ENCODE assay signal across 9 cellular contexts in the genomic region with DNA sequence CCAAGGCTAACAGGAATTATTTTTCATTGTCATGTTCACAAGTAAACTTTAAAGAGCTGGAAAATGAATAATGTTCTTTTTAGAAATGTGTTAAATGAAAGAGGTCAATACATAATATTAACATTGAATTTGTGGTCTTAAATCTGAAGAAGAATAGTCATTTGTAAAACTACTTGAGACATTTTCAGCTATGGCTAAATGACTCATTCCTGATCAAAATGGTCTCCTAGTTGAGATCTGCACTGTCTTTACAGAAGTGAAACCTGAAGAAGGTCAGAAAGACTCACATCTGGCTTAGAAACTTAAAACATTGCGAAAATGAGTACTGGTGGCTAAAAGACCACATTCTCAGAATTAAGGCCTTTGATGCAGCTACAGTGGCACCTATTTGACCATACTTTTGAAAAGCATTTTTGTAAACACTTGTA. TPM values are rescaled to one million over a fixed set of nuclear protein-coding genes. Genes with fewer than 3 reads are reported as not detected.
DNase-seq lines count a peak whose midpoint lies in the region; ATAC-seq and TF ChIP-seq lines count a peak whose summit lies in the region.
"Had no signal": no experiment of that assay in that cellular context is flagged by ENCODE, and none has a peak within 500 bp of the region (broad histone marks: within the 10 kb centered on the region; RNA-seq: fewer than 3 reads in every experiment).

No MANE protein-coding gene starts in this region.

- no peak overlapping the region for H3K4me2 ChIP-seq in osteoblast (ENCODE audit: insufficient read depth, low read length)

- H3K4me3 ChIP-seq in osteoblast (ENCODE audit: insufficient read depth, low read length): no peak overlapping the region
- no peak overlapping the region for H3K4me3 ChIP-seq in aorta (ENCODE audit: low read length in 2 of 2)

- H3K36me3 ChIP-seq in osteoblast (ENCODE audit: insufficient read depth, low read length) (no peaks in the 10 kb centered on the region), aorta (ENCODE audit: control insufficient read depth in 1 of 2, insufficient read depth in 2 of 2, low read length in 1 of 2) (no peaks in the 10 kb centered on the region)

- peak; percentile 92 for ATAC-seq in GM19328 (IDR thresholded peaks at IDR 0.05; ENCODE audit: unreplicated experiment)
- peak; percentile 96 for ATAC-seq in HG03175 (IDR thresholded peaks at IDR 0.05; ENCODE audit: unreplicated experiment)
- no peak for ATAC-seq in aorta (ENCODE audit: low FRiP score)

- no peaks in the 10 kb centered on the region for H3K27me3 Mint-ChIP-seq in activated naive CD8-positive, alpha-beta T cell

- peaks cover 75% of the 10 kb centered on the region for H3K4me1 Mint-ChIP-seq in activated naive CD8-positive, alpha-beta T cell (ENCODE audit: low read depth)
- H3K4me1 Mint-ChIP-seq: neural crest cell had no signal

- H3K4me3 Mint-ChIP-seq in activated naive CD8-positive, alpha-beta T cell: peak overlapping the region; percentile 63
- H3K4me3 Mint-ChIP-seq: neural crest cell had no signal

- H3K27ac Mint-ChIP-seq in activated naive CD8-positive, alpha-beta T cell: peak overlapping the region; percentile 79

- no peaks in the 10 kb centered on the region for H4K20me1 ChIP-seq in osteoblast (ENCODE audit: insufficient read depth, low read length)

- H3K9me3 ChIP-seq in osteoblast (ENCODE audit: low read depth, low read length) (no peaks in the 10 kb centered on the region), aorta (ENCODE audit: control insufficient read depth, low read length) (peaks cover 1% of the 10 kb centered on the region)

- H3K4me1 ChIP-seq in osteoblast (ENCODE audit: insufficient read depth, low read length) (no peaks in the 10 kb centered on the region), aorta (ENCODE audit: control insufficient read depth in 1 of 2, insufficient read depth in 2 of 2, low read length in 2 of 2) (no peaks in the 10 kb centered on the region)

- peaks cover 44% of the 10 kb centered on the region for H3K36me3 Mint-ChIP-seq in activated naive CD8-positive, alpha-beta T cell

- WGBS in aorta, 2 donors: 80 to 85% methylated on average over 1 of the region's 1 CpG

- H3K27me3 ChIP-seq in osteoblast (ENCODE audit: insufficient read depth, low read length): peaks cover 16% of the 10 kb centered on the region
- no peaks in the 10 kb centered on the region for H3K27me3 ChIP-seq in aorta (ENCODE audit: control insufficient read depth in 1 of 2, insufficient read depth in 2 of 2, low read length in 1 of 2)

- H3K27ac ChIP-seq in osteoblast (ENCODE audit: low read depth, low read length): no peak overlapping the region
- no peak overlapping the region for H3K27ac ChIP-seq in aorta (ENCODE audit: low read depth in 1 of 2, low read length in 2 of 2)

- intact Hi-C loops in aorta (cut with DNase I): no loop called here

- DNase-seq in Ammon's horn (ENCODE audit: low spot score) (peak; percentile 22), DMS 273 treated with DMSO at 0.1 percent for 48 hours (lab: John Stamatoyannopoulos, UW) (no peak), NCI-H128 (lab: John Stamatoyannopoulos, UW; ENCODE audit: unreplicated experiment) (no peak), osteoblast (ENCODE audit: insufficient read length, low spot score, missing footprints) (no peak), aorta (no peak)

- H3K79me2 ChIP-seq in osteoblast (ENCODE audit: insufficient read depth, low read length): no peaks in the 10 kb centered on the region

- TF ChIP-seq CTCF in osteoblast (IDR thresholded peaks at IDR 0.05; ENCODE audit: extremely low read depth, low read depth, low read length): no peak

- H3K9me3 Mint-ChIP-seq in activated naive CD8-positive, alpha-beta T cell (ENCODE audit: low read depth): no peaks in the 10 kb centered on the region

- H2AFZ ChIP-seq in osteoblast (ENCODE audit: low read length): no peak overlapping the region

RNA-seq across cellular contexts. Expression of a gene that starts 5.9 kb away (rescaled TPM):
- not detected in 2 replicates for total RNA-seq in osteoblast
- 10 to 100 TPM in 1 of 2 donors, 1 to 10 TPM in 1; 5.9 to 11.8 TPM for total RNA-seq in aorta
- polyA plus RNA-seq in aorta: 1 to 10 TPM in 1 of 2 donors, under 1 TPM in 1; 0.23 to 1.4 TPM
- total RNA-seq: neural crest cell had no signal
